Comparison of ENCODE assay signal across 35 cellular contexts in genomic region chr13:41934120-41934519, GRCh38.
"Had no signal": no experiment of that assay in that cellular context is flagged by ENCODE, and none has a peak within 500 bp of the region (broad histone marks: within the 10 kb centered on the region; RNA-seq: fewer than 3 reads in every experiment).

No MANE protein-coding gene starts in this region.

- DNase-seq: Kasumi-1, MG63, MM.1S, MV-4-11, NCI-H1048, NCI-H1092, NCI-H1092 treated with DMSO at 0.1 percent for 48 hours, NCI-H1105, NCI-H1105 treated with DMSO at 0.1 percent for 48 hours, NCI-H1417, NCI-H1417 treated with DMSO at 0.1 percent for 48 hours, NCI-H1436, NCI-H1436 treated with DMSO at 0.1 percent for 48 hours, NCI-H146, NCI-H1694, NCI-H1694 treated with DMSO at 0.1 percent for 48 hours, NCI-H187, NCI-H187 treated with DMSO at 0.1 percent for 48 hours, NCI-H1930, NCI-H2029, NCI-H2029 treated with DMSO at 0.1 percent for 48 hours, NCI-H2081, NCI-H2081 treated with DMSO at 0.1 percent for 48 hours, NCI-H2107, NCI-H2171, NCI-H2171 treated with DMSO at 0.1 percent for 48 hours, NCI-H2227 treated with DMSO at 0.1 percent for 48 hours, NCI-H226, NCI-H345, NCI-H446, NCI-H446 treated with DMSO at 0.1 percent for 48 hours, NCI-H510A, NCI-H510A treated with DMSO at 0.1 percent for 48 hours, NCI-H524, NCI-H524 treated with DMSO at 0.1 percent for 48 hours had no signal

- H3K27me3 ChIP-seq: MG63 had no signal

- H3K36me3 ChIP-seq: MG63 had no signal

- H3K4me3 ChIP-seq: MG63 had no signal
